12 cellular contexts compared by ENCODE assay signal in the genomic region with DNA sequence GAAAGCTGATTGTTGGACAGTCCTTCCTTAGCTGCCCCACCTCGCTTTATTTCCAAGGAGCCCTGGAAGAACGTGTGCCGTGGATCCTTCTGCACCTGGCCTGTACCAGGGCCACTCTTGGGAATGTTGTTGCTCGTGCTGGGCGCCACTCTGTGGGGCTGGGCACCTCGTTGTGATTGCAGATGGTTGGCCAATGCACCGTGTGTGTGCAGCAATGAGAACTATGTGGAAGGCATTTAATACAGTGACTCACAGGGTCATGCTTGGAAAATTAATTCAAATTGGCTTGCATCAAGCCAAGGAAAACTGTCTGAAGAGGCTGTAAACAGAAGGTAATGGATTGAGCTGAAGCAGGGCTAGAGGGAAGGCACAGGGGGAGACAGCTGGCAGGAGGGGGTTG. TPM values are rescaled to one million over a fixed set of nuclear protein-coding genes. Genes with fewer than 3 reads are reported as not detected.
DNase-seq lines count a peak whose midpoint lies in the region; ATAC-seq and TF ChIP-seq lines count a peak whose summit lies in the region.
"Had no signal": no experiment of that assay in that cellular context is flagged by ENCODE, and none has a peak within 500 bp of the region (broad histone marks: within the 10 kb centered on the region; RNA-seq: fewer than 3 reads in every experiment).

No MANE protein-coding gene starts in this region.

- H3K4me3 ChIP-seq in Panc1 (ENCODE audit: low read depth in 2 of 2, low read length in 2 of 2) (no peak overlapping the region), epithelial cell of proximal tubule (ENCODE audit: low read depth, low read length) (no peak overlapping the region), skeletal muscle cell (ENCODE audit: low read depth, low read length) (no peak overlapping the region)
- H3K4me3 ChIP-seq: cardiac muscle cell had no signal

- no peaks in the 10 kb centered on the region for H3K9me3 Mint-ChIP-seq in activated T-cell treated with anti-CD3 and anti-CD28 coated beads, Interleukin-2, amount 50 U/mL, for 4 hours
- H3K9me3 Mint-ChIP-seq: activated T-helper 1 cell treated with anti-CD3 and anti-CD28 coated beads, Interleukin-12 subunit alpha, Interleukin-12 subunit beta, Interleukin-2, Interleukin-4 antibody, amounts not matched to agents 30 ng/mL and 10 ng/mL and 1 ng/mL, durations not matched to agents 14 hours and 24 hours and 36 hours had no signal

- no TSS peak for BruUV-seq in Panc1 (replicated peaks; lab: Mats Ljungman, UMichigan)

- CTCF ChIA-PET in Panc1 (lab: Charles Lee), result no interaction called here

- peaks cover 15% of the 10 kb centered on the region; the same call in 1 of the 2 replicates for H3K4me1 ChIP-seq in Panc1 (ENCODE audit: control insufficient read depth, insufficient read depth, low read length)

- no peaks in the 10 kb centered on the region for H3K36me3 Mint-ChIP-seq in activated T-cell treated with anti-CD3 and anti-CD28 coated beads, Interleukin-2, amount 50 U/mL, for 4 hours (ENCODE audit: insufficient read depth)

- peak; percentile 74 for ATAC-seq in Panc1
- ATAC-seq in HG03521 (IDR thresholded peaks at IDR 0.05; ENCODE audit: unreplicated experiment), result no peak
- no peak for ATAC-seq in activated T-cell treated with anti-CD3 and anti-CD28 coated beads, Interleukin-2, amount 50 U/mL, for 4 hours
- ATAC-seq in GM18517 (IDR thresholded peaks at IDR 0.05; ENCODE audit: unreplicated experiment), result no peak

- POLR2A ChIA-PET in Panc1 (lab: Charles Lee), result no interaction called here

- intact Hi-C loops in Panc1 (cut with micrococcal nuclease; ENCODE audit: unreplicated experiment), result no loop called here

- H3K27me3 Mint-ChIP-seq in activated T-cell treated with anti-CD3 and anti-CD28 coated beads, Interleukin-2, amount 50 U/mL, for 4 hours (ENCODE audit: low read depth), result peaks cover 3% of the 10 kb centered on the region

- no peaks in the 10 kb centered on the region for H3K27me3 ChIP-seq in Panc1 (ENCODE audit: control insufficient read depth, insufficient read depth, low read length)
- H3K27me3 ChIP-seq: cardiac muscle cell had no signal

- H3K36me3 ChIP-seq in Panc1 (ENCODE audit: control insufficient read depth, insufficient read depth, low read length), result no peaks in the 10 kb centered on the region
- H3K36me3 ChIP-seq: cardiac muscle cell had no signal

- no peak overlapping the region for H3K4me3 Mint-ChIP-seq in activated T-cell treated with anti-CD3 and anti-CD28 coated beads, Interleukin-2, amount 50 U/mL, for 4 hours
- H3K4me3 Mint-ChIP-seq: activated T-helper 1 cell treated with anti-CD3 and anti-CD28 coated beads, Interleukin-12 subunit alpha, Interleukin-12 subunit beta, Interleukin-2, Interleukin-4 antibody, amounts not matched to agents 30 ng/mL and 10 ng/mL and 1 ng/mL, durations not matched to agents 14 hours and 24 hours and 36 hours had no signal

- in situ Hi-C loops in Panc1 (cut with HindIII; ENCODE audit: low pct_unique_long_range_greater_than_20kb, low sequenced_read_pairs), result no loop called here

- H3K4me1 Mint-ChIP-seq in activated T-cell treated with anti-CD3 and anti-CD28 coated beads, Interleukin-2, amount 50 U/mL, for 4 hours (ENCODE audit: low read depth), result no peaks in the 10 kb centered on the region

- H3K9me3 ChIP-seq in Panc1 (ENCODE audit: control insufficient read depth, insufficient read depth, low read depth, low read length), result no peaks in the 10 kb centered on the region

- peak overlapping the region; percentile 79 for H3K27ac ChIP-seq in Panc1 (ENCODE audit: low read length)
- H3K27ac ChIP-seq: 22Rv1, cardiac muscle cell had no signal

- DNase-seq in DMS79 treated with DMSO at 0.1 percent for 48 hours (lab: John Stamatoyannopoulos, UW) (peak; percentile 6), DMS79 (lab: John Stamatoyannopoulos, UW) (no peak), Panc1 (ENCODE audit: low read depth, low spot score) (no peak), epithelial cell of proximal tubule (ENCODE audit: low read depth) (peak; percentile 59), skeletal muscle cell (ENCODE audit: low read depth) (peak; percentile 47)
- DNase-seq in activated T-cell treated with anti-CD3 and anti-CD28 coated beads, Interleukin-2, amount 50 U/mL, for 4 hours, result no peak
- DNase-seq: activated CD4-positive, alpha-beta T cell treated with anti-CD3 and anti-CD28 coated beads, Interleukin-2, amount 50 U/mL, for 1 hour had no signal

- no peak for TF ChIP-seq CTCF in Panc1 (IDR thresholded peaks at IDR 0.05)
- no peak for TF ChIP-seq CTCF in epithelial cell of proximal tubule (conservative IDR thresholded peaks at IDR 0.05; ENCODE audit: low read depth, low read length)

RNA-seq across cellular contexts. Expression of gene CD99L2, which starts 37.0 kb away (rescaled TPM):
- total RNA-seq in Panc1 (2021; ENCODE audit: unreplicated experiment), result 156 TPM
- polyA plus RNA-seq in Panc1 (2012; ENCODE audit: insufficient read length), result 193 TPM
- total RNA-seq in epithelial cell of proximal tubule, result 27.6 and 32.5 TPM in 2 replicates
- total RNA-seq in activated T-cell treated with anti-CD3 and anti-CD28 coated beads, Interleukin-2, amount 50 U/mL, for 4 hours, result 1 to 10 TPM; 7.9 to 8.2 (median 8.2) TPM

RNA-seq across cellular contexts. Expression of gene HMGB3, which starts 47.7 kb away (rescaled TPM):
- 251 TPM for total RNA-seq in Panc1 (2021; ENCODE audit: unreplicated experiment)
- 166 TPM for polyA plus RNA-seq in Panc1 (2012; ENCODE audit: insufficient read length)
- total RNA-seq in epithelial cell of proximal tubule, result 42.3 and 43.2 TPM in 2 replicates
- 10 to 100 TPM; 12.6 to 14.9 (median 13.5) TPM for total RNA-seq in activated T-cell treated with anti-CD3 and anti-CD28 coated beads, Interleukin-2, amount 50 U/mL, for 4 hours

Comparison
In these comparisons a context has a peak if more than half of its experiments do, and no peak if none do; other contexts are left out.
1. DNase-seq: peak in DMS79 treated with DMSO at 0.1 percent for 48 hours (single experiment), epithelial cell of proximal tubule (single experiment) and skeletal muscle cell (single experiment); none in DMS79 (single experiment), Panc1 (single experiment) and activated T-cell treated with anti-CD3 and anti-CD28 coated beads, Interleukin-2, amount 50 U/mL, for 4 hours (single experiment).